Comparison of ENCODE assay signal across 16 cellular contexts in the genomic region with DNA sequence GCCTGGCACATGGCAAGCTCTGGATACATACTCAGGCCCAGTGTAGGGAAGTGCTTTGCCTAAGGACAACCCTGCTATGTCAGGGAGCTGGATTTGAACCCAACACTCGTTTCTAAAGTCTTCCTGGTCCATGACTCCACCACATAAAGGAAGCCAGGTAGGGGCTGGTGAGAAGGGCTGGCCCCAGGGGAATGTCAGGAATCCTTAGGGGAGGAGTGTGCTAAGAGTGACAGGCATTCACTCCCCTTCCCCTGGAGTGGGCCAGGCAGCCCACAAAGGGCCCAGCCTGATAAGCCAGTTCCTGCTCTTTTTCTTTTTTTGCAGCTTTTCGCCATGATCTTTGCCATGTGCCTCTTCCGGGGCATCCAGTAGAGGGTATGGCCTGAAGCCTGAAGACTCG. TPM values are rescaled to one million over a fixed set of nuclear protein-coding genes. Genes with fewer than 3 reads are reported as not detected.
A peak's percentile ranks its signal among the peaks of the same experiment; 100 is the strongest.
DNase-seq lines count a peak whose midpoint lies in the region; ATAC-seq and TF ChIP-seq lines count a peak whose summit lies in the region.
"Had no signal": no experiment of that assay in that cellular context is flagged by ENCODE, and none has a peak within 500 bp of the region (broad histone marks: within the 10 kb centered on the region; RNA-seq: fewer than 3 reads in every experiment).

No MANE protein-coding gene starts in this region.

- TF ChIP-seq CTCF in cardiac muscle cell (IDR thresholded peaks at IDR 0.05; ENCODE audit: low read depth, low read length) = no peak
- no peak for TF ChIP-seq CTCF in heart right ventricle (IDR thresholded peaks at IDR 0.05)
- TF ChIP-seq CTCF in mesothelial cell of epicardium (IDR thresholded peaks at IDR 0.05; ENCODE audit: unreplicated experiment) = no peak
- no peak for TF ChIP-seq CTCF in adrenal gland (IDR thresholded peaks at IDR 0.05)

- DNase-seq in cardiac muscle cell (ENCODE audit: low read depth in 1 of 2, low spot score in 1 of 2) (peak in 1 of 2 donors; percentile 57), heart right ventricle (no peak), astrocyte of the hippocampus (ENCODE audit: low read depth, low spot score) (peak; percentile 25), mesothelial cell of epicardium (ENCODE audit: low spot score in 2 of 2, unreplicated experiment in 2 of 2) (peak in 1 of 2 experiments; percentile 42), adrenal gland (no peak), epidermal melanocyte (ENCODE audit: insufficient read length, low spot score) (no peak)
- no peak for DNase-seq in activated CD4-positive, alpha-beta T cell treated with anti-CD3 and anti-CD28 coated beads, Interleukin-2, amount 50 U/mL, for 48 hours
- DNase-seq: DMS153, KBM-7, NCI-H1048, NCI-H1694 treated with DMSO at 0.1 percent for 48 hours, NCI-H2171 treated with DMSO at 0.1 percent for 48 hours, NCI-H524, SIG-M5 had no signal

- H3K27me3 Mint-ChIP-seq in mesothelial cell of epicardium (ENCODE audit: low read depth) = no peaks in the 10 kb centered on the region

- H3K4me1 Mint-ChIP-seq in mesothelial cell of epicardium = peaks cover 9% of the 10 kb centered on the region

- H3K9me3 ChIP-seq in cardiac muscle cell (ENCODE audit: low read depth) (no peaks in the 10 kb centered on the region), heart right ventricle (no peaks in the 10 kb centered on the region), adrenal gland (replicated peaks in 1 of 3) (no peaks in the 10 kb centered on the region)

- peak overlapping the region; percentile 56 for H3K27ac Mint-ChIP-seq in mesothelial cell of epicardium

- intact Hi-C loops in heart right ventricle (cut with DNase I) = loop anchor here in 2 of 10 donors (10.0 kb wide), 2 partner anchors 366 to 396 kb away; no protein-coding TSS in a partner anchor
- intact Hi-C loops in adrenal gland (cut with DNase I) = no loop called here

- WGBS in heart right ventricle, 2 donors = 64 to 67% methylated on average over 4 of the region's 4 CpGs
- WGBS in adrenal gland, 4 donors = 65 to 81% (median 75%) methylated on average over 4 of the region's 4 CpGs

- H3K4me3 Mint-ChIP-seq in mesothelial cell of epicardium = no peak overlapping the region

- H3K36me3 ChIP-seq in cardiac muscle cell (no peaks in the 10 kb centered on the region), heart right ventricle (peaks cover 0 to 52% (median 5%) of the 10 kb centered on the region in 9 donors), adrenal gland (replicated peaks in 1 of 2) (no peaks in the 10 kb centered on the region)

- TF ChIP-seq POLR2A in adrenal gland (IDR thresholded peaks at IDR 0.05) = no peak

- H3K9me3 Mint-ChIP-seq in mesothelial cell of epicardium = no peaks in the 10 kb centered on the region

- H3K4me1 ChIP-seq in cardiac muscle cell (ENCODE audit: low read depth) (no peaks in the 10 kb centered on the region), heart right ventricle (peaks cover 5 to 35% (median 14%) of the 10 kb centered on the region in 9 donors), adrenal gland (replicated peaks in 1 of 2) (no peaks in the 10 kb centered on the region)

- H3K27me3 ChIP-seq in cardiac muscle cell = no peaks in the 10 kb centered on the region
- H3K27me3 ChIP-seq in heart right ventricle = no peaks in the 10 kb centered on the region
- no peaks in the 10 kb centered on the region for H3K27me3 ChIP-seq in adrenal gland

- no peaks in the 10 kb centered on the region for H3K36me3 Mint-ChIP-seq in mesothelial cell of epicardium

- peak overlapping the region; percentile 27 for H3K27ac ChIP-seq in cardiac muscle cell
- no peak overlapping the region for H3K27ac ChIP-seq in heart right ventricle
- no peak overlapping the region for H3K27ac ChIP-seq in adrenal gland
- H3K27ac ChIP-seq: C4-2B had no signal

- ATAC-seq in heart right ventricle (no peak), HG02938 (IDR thresholded peaks at IDR 0.05; ENCODE audit: unreplicated experiment) (no peak)

- H3K4me3 ChIP-seq in cardiac muscle cell (no peak overlapping the region), heart right ventricle (no peak overlapping the region), adrenal gland (no peak overlapping the region)

RNA-seq across cellular contexts. Expression of a gene that starts 21.9 kb away (rescaled TPM):
- 138 and 155 TPM in 2 replicates for total RNA-seq in cardiac muscle cell
- polyA plus RNA-seq in cardiac muscle cell = 112 and 132 TPM in 2 replicates
- 10 to 100 TPM; 22.8 to 89.4 (median 32.7) TPM for total RNA-seq in heart right ventricle
- polyA plus RNA-seq in heart right ventricle = 10 to 100 TPM; 26.9 to 56.5 TPM
- 71.0 to 81.0 TPM (median 73.1 TPM) in 3 replicates for total RNA-seq in mesothelial cell of epicardium
- 10 to 100 TPM; 28.3 to 55.7 (median 33.9) TPM for total RNA-seq in adrenal gland
- polyA plus RNA-seq in adrenal gland = 10 to 100 TPM; 13.3 to 39.7 (median 14.7) TPM
